1 cellular context compared by ENCODE assay signal in the genomic region with DNA sequence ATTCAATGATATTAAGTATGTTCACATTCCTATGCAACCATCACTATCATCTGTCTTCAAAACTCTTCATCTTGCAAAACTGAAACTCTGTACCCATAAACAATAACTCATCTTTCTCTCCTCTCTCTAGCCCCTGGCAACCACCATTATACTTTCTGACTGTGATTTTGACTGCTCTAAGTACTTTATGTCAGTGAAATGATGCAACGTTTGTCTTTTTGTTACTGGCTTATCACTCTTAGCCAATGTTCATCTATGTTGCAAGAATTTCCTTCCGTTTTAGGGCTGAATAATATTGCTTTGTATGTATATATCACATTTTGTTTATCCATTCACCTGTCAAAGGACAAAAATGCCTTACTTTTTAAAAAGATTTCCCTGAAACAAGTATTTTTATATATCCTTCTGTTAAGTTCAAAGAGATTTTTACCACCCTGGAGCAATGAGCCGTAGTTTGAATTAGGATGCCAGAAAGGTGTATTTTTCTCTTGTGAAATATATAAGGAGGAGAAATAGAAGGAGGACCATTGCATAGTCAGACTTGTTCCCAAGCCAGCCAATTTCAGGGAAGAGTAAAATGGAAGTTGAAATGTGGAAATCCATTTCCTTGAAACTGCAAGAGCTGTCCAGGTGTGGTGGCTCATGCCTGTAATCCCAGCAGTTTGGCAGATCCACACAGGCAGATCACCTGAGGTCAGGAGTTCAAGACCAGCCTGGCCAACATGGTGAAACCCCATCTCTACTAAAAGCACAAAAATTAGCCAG.
TF ChIP-seq lines count a peak whose summit lies in the region.

No MANE protein-coding gene starts in this region.

TF ChIP-seq in IMR-90, 13 proteins besides CTCF, POLR2A, EP300 and RAD21:
- TF ChIP-seq CEBPB (IDR thresholded peaks at IDR 0.05; ENCODE audit: low read depth, low read length) (peak; percentile 89), MXI1 (IDR thresholded peaks at IDR 0.05; ENCODE audit: borderline replicate concordance, low read depth, low read length) (no peak)
